In the genomic region with DNA sequence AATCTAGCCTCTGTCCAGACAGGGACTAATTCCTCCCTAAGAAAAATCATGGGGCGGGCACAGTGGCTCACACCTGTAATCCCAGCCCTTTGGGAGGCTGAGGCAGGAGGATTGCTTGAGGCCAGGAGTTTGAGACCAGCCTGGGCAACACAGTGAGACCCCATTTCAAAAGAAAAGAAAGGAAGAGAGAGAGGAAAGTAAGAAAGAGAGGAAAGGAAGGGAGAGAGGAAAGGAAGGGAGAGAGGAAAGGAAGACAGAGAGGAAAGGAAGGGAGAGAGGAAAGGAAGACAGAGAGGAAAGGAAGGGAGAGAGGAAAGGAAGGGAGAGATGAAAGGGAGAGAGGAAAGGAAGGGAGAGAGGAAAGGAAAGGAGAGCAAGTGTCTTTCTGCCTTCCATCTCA, we compare ENCODE assay signal across 8 cellular contexts. TPM values are rescaled to one million over a fixed set of nuclear protein-coding genes. Genes with fewer than 3 reads are reported as not detected.
A peak's percentile ranks its signal among the peaks of the same experiment; 100 is the strongest.
DNase-seq lines count a peak whose midpoint lies in the region; ATAC-seq and TF ChIP-seq lines count a peak whose summit lies in the region.
"Not testable (repeated sequence)": the region's sequence is repeated elsewhere in the genome, so short reads cannot be mapped to it uniquely, and the experiment has no call there.
"Had no signal": no experiment of that assay in that cellular context is flagged by ENCODE, and none has a peak within 500 bp of the region (broad histone marks: within the 10 kb centered on the region; RNA-seq: fewer than 3 reads in every experiment).

No MANE protein-coding gene starts in this region.

- TF ChIP-seq POLR2A in HCT116 (IDR thresholded peaks at IDR 0.05; ENCODE audit: borderline replicate concordance, extremely low read depth, insufficient read depth, insufficient read length), result not testable (repeated sequence)

- peak overlapping the region; percentile 66 for H3K9ac ChIP-seq in HCT116 (ENCODE audit: low read length)

- RAD21 ChIA-PET in HCT116 (lab: Charles Lee; ENCODE audit: low non-redundant PET in 1 of 2, low total read pairs in 2 of 2, uncharacterized antibody in 2 of 2, unreplicated experiment in 2 of 2), result not testable (repeated sequence)

- in situ Hi-C loops in Panc1 (cut with HindIII; ENCODE audit: low pct_unique_long_range_greater_than_20kb, low sequenced_read_pairs), result not testable (repeated sequence)

- H3K36me3 Mint-ChIP-seq in activated CD4-positive, alpha-beta T cell treated with anti-CD3 and anti-CD28 coated beads, Interleukin-2, amount 10 ng/mL, durations not matched to agents 7 days and 5 days (ENCODE audit: low read depth); activated T-helper 1 cell treated with anti-CD3 and anti-CD28 coated beads, Interleukin-12 subunit alpha, Interleukin-12 subunit beta, Interleukin-2, Interleukin-4 antibody, amounts not matched to agents 30 ng/mL and 10 ng/mL and 1 ng/mL, durations not matched to agents 14 hours and 24 hours and 36 hours (ENCODE audit: low read depth); activated naive CD8-positive, alpha-beta T cell treated with anti-CD3 and anti-CD28 coated beads, Interleukin-2, amount 10 ng/mL, durations not matched to agents 7 days and 5 days; neural crest cell (ENCODE audit: low read depth): not testable (repeated sequence)

- not testable (repeated sequence) for BruUV-seq in HCT116 (replicated peaks; lab: Mats Ljungman, UMichigan); Panc1 (replicated peaks; lab: Mats Ljungman, UMichigan)

- not testable (repeated sequence) for ATAC-seq in HCT116; Panc1; activated naive CD8-positive, alpha-beta T cell treated with anti-CD3 and anti-CD28 coated beads, Interleukin-2, amount 10 ng/mL, durations not matched to agents 7 days and 5 days (ENCODE audit: low read depth)

- H3K27me3 ChIP-seq in HCT116 (ENCODE audit: insufficient read depth, low read length); Panc1 (ENCODE audit: control insufficient read depth, insufficient read depth, low read length): not testable (repeated sequence)

- H3K36me3 ChIP-seq in HCT116 (ENCODE audit: control insufficient read depth in 1 of 2, insufficient read depth in 2 of 2, low read length in 2 of 2); Panc1 (ENCODE audit: control insufficient read depth, insufficient read depth, low read length): not testable (repeated sequence)

- not testable (repeated sequence) for H3K27me3 Mint-ChIP-seq in activated CD4-positive, alpha-beta T cell treated with anti-CD3 and anti-CD28 coated beads, Interleukin-2, amount 10 ng/mL, durations not matched to agents 7 days and 5 days; activated T-helper 1 cell treated with anti-CD3 and anti-CD28 coated beads, Interleukin-12 subunit alpha, Interleukin-12 subunit beta, Interleukin-2, Interleukin-4 antibody, amounts not matched to agents 30 ng/mL and 10 ng/mL and 1 ng/mL, durations not matched to agents 14 hours and 24 hours and 36 hours (ENCODE audit: insufficient read depth); activated naive CD8-positive, alpha-beta T cell treated with anti-CD3 and anti-CD28 coated beads, Interleukin-2, amount 10 ng/mL, durations not matched to agents 7 days and 5 days; neural crest cell (ENCODE audit: low read depth)

- not testable (repeated sequence) for H3K9me3 Mint-ChIP-seq in activated CD4-positive, alpha-beta T cell treated with anti-CD3 and anti-CD28 coated beads, Interleukin-2, amount 10 ng/mL, durations not matched to agents 7 days and 5 days; activated T-helper 1 cell treated with anti-CD3 and anti-CD28 coated beads, Interleukin-12 subunit alpha, Interleukin-12 subunit beta, Interleukin-2, Interleukin-4 antibody, amounts not matched to agents 30 ng/mL and 10 ng/mL and 1 ng/mL, durations not matched to agents 14 hours and 24 hours and 36 hours; activated naive CD8-positive, alpha-beta T cell treated with anti-CD3 and anti-CD28 coated beads, Interleukin-2, amount 10 ng/mL, durations not matched to agents 7 days and 5 days; neural crest cell

- TF ChIP-seq RAD21 in HCT116 (IDR thresholded peaks at IDR 0.05; ENCODE audit: low read depth), result not testable (repeated sequence)

- H3K4me3 ChIP-seq in HCT116 (replicated peaks in 1 of 2; ENCODE audit: low read depth in 1 of 2, low read length in 2 of 2), result peak overlapping the region in 1 of 2 experiments; percentile 51; a peak in 2 of 4 replicates
- H3K4me3 ChIP-seq in Panc1 (ENCODE audit: low read depth in 2 of 2, low read length in 2 of 2), result not testable (repeated sequence)

- not testable (repeated sequence) for H3K79me2 ChIP-seq in HCT116 (ENCODE audit: insufficient read depth, low read length)

- not testable (repeated sequence) for H4K20me1 ChIP-seq in HCT116 (ENCODE audit: insufficient read depth)

- peaks cover 8 to 50% of the 10 kb centered on the region in 2 experiments for H3K4me1 ChIP-seq in HCT116 (ENCODE audit: control insufficient read depth in 1 of 2, insufficient read depth in 2 of 2, low read length in 2 of 2)
- H3K4me1 ChIP-seq in Panc1 (ENCODE audit: control insufficient read depth, insufficient read depth, low read length), result not testable (repeated sequence)

- TF ChIP-seq CTCF in HCT116 (IDR thresholded peaks at IDR 0.05 in 2 of 3, conservative IDR thresholded peaks at IDR 0.05 in 1 of 3; ENCODE audit: borderline replicate concordance in 1 of 3, insufficient read depth in 1 of 3, low read depth in 2 of 3, low read length in 2 of 3); Panc1 (IDR thresholded peaks at IDR 0.05); neural crest cell (conservative IDR thresholded peaks at IDR 0.05): not testable (repeated sequence)

- H3K4me3 Mint-ChIP-seq in activated CD4-positive, alpha-beta T cell treated with anti-CD3 and anti-CD28 coated beads, Interleukin-2, amount 10 ng/mL, durations not matched to agents 7 days and 5 days; activated T-helper 1 cell treated with anti-CD3 and anti-CD28 coated beads, Interleukin-12 subunit alpha, Interleukin-12 subunit beta, Interleukin-2, Interleukin-4 antibody, amounts not matched to agents 30 ng/mL and 10 ng/mL and 1 ng/mL, durations not matched to agents 14 hours and 24 hours and 36 hours; neural crest cell: not testable (repeated sequence)
- H3K4me3 Mint-ChIP-seq in activated naive CD8-positive, alpha-beta T cell treated with anti-CD3 and anti-CD28 coated beads, Interleukin-2, amount 10 ng/mL, durations not matched to agents 7 days and 5 days, result peak overlapping the region; percentile 29

- H3K4me1 Mint-ChIP-seq in activated CD4-positive, alpha-beta T cell treated with anti-CD3 and anti-CD28 coated beads, Interleukin-2, amount 10 ng/mL, durations not matched to agents 7 days and 5 days, result peaks cover 18% of the 10 kb centered on the region
- peaks cover 11% of the 10 kb centered on the region for H3K4me1 Mint-ChIP-seq in activated T-helper 1 cell treated with anti-CD3 and anti-CD28 coated beads, Interleukin-12 subunit alpha, Interleukin-12 subunit beta, Interleukin-2, Interleukin-4 antibody, amounts not matched to agents 30 ng/mL and 10 ng/mL and 1 ng/mL, durations not matched to agents 14 hours and 24 hours and 36 hours (ENCODE audit: low read depth)
- peaks cover 14% of the 10 kb centered on the region for H3K4me1 Mint-ChIP-seq in activated naive CD8-positive, alpha-beta T cell treated with anti-CD3 and anti-CD28 coated beads, Interleukin-2, amount 10 ng/mL, durations not matched to agents 7 days and 5 days
- H3K4me1 Mint-ChIP-seq in neural crest cell, result not testable (repeated sequence)

- peak overlapping the region; percentile 95 for H2AFZ ChIP-seq in HCT116 (ENCODE audit: low read depth, low read length, poor library complexity, severe bottlenecking)

- H3K27ac ChIP-seq in HCT116 (ENCODE audit: low read depth, low read length) (peak overlapping the region; percentile 56), Panc1 (ENCODE audit: low read length) (peak overlapping the region; percentile 48), epithelial cell of prostate (peak overlapping the region; percentile 100)

- not testable (repeated sequence) for H3K9me3 ChIP-seq in HCT116 (ENCODE audit: control insufficient read depth in 1 of 2, insufficient read depth in 1 of 2, low read depth in 1 of 2, low read length in 2 of 2); Panc1 (ENCODE audit: control insufficient read depth, insufficient read depth, low read depth, low read length)

- not testable (repeated sequence) for DNase-seq in HCT116 (ENCODE audit: low read depth, low spot score); Panc1 (ENCODE audit: low read depth, low spot score); activated CD4-positive, alpha-beta T cell treated with anti-CD3 and anti-CD28 coated beads, Interleukin-2, amount 10 ng/mL, durations not matched to agents 7 days and 5 days; activated T-helper 1 cell treated with anti-CD3 and anti-CD28 coated beads, Interleukin-12 subunit alpha, Interleukin-12 subunit beta, Interleukin-2, Interleukin-4 antibody, amounts not matched to agents 30 ng/mL and 10 ng/mL and 1 ng/mL, durations not matched to agents 14 hours and 24 hours and 36 hours (ENCODE audit: low spot score); activated naive CD8-positive, alpha-beta T cell treated with anti-CD3 and anti-CD28 coated beads, Interleukin-2, amount 10 ng/mL, durations not matched to agents 7 days and 5 days; epithelial cell of prostate (ENCODE audit: low read depth, low spot score); neural crest cell (ENCODE audit: low read depth, low spot score)

- CTCF ChIA-PET in HCT116 (lab: Charles Lee), result interaction anchor here (1.2 kb wide), 1 partner anchor 233 kb away, joined by 3 read pairs; no protein-coding TSS in a partner anchor
- CTCF ChIA-PET in Panc1 (lab: Charles Lee), result not testable (repeated sequence)
- CTCF ChIA-PET in activated CD4-positive, alpha-beta T cell treated with anti-CD3 and anti-CD28 coated beads, Interleukin-2, amount 10 ng/mL, durations not matched to agents 7 days and 5 days (lab: Charles Lee), result interaction anchor here (0.6 to 1.8 kb wide), 4 partner anchors 9 to 566 kb away, joined by 3 to 4 read pairs (median 3); no protein-coding TSS in a partner anchor

- peak overlapping the region; percentile 81 for H3K4me2 ChIP-seq in HCT116 (ENCODE audit: low read length)

- intact Hi-C loops in HCT116 (cut with micrococcal nuclease); Panc1 (cut with micrococcal nuclease; ENCODE audit: unreplicated experiment); activated T-helper 1 cell treated with anti-CD3 and anti-CD28 coated beads, Interleukin-12 subunit alpha, Interleukin-12 subunit beta, Interleukin-2, Interleukin-4 antibody, amounts not matched to agents 30 ng/mL and 10 ng/mL and 1 ng/mL, durations not matched to agents 14 hours and 24 hours and 36 hours (cut with micrococcal nuclease): not testable (repeated sequence)

- H3K27ac Mint-ChIP-seq in activated CD4-positive, alpha-beta T cell treated with anti-CD3 and anti-CD28 coated beads, Interleukin-2, amount 10 ng/mL, durations not matched to agents 7 days and 5 days, result peak overlapping the region; percentile 70
- H3K27ac Mint-ChIP-seq in activated T-helper 1 cell treated with anti-CD3 and anti-CD28 coated beads, Interleukin-12 subunit alpha, Interleukin-12 subunit beta, Interleukin-2, Interleukin-4 antibody, amounts not matched to agents 30 ng/mL and 10 ng/mL and 1 ng/mL, durations not matched to agents 14 hours and 24 hours and 36 hours, result peak overlapping the region; percentile 1
- peak overlapping the region; percentile 84 for H3K27ac Mint-ChIP-seq in activated naive CD8-positive, alpha-beta T cell treated with anti-CD3 and anti-CD28 coated beads, Interleukin-2, amount 10 ng/mL, durations not matched to agents 7 days and 5 days
- peak overlapping the region; percentile 10 for H3K27ac Mint-ChIP-seq in neural crest cell (ENCODE audit: unreplicated experiment)

- not testable (repeated sequence) for H3K9me2 ChIP-seq in HCT116 (ENCODE audit: insufficient read depth)

- POLR2A ChIA-PET in HCT116 (lab: Charles Lee), result interaction anchor here (1.0 to 1.3 kb wide), 2 partner anchors 111 to 131 kb away, joined by 3 to 5 read pairs; no protein-coding TSS in a partner anchor
- POLR2A ChIA-PET in Panc1 (lab: Charles Lee), result interaction anchor here (0.8 kb wide), 1 partner anchor 127 kb away, joined by 4 read pairs; no protein-coding TSS in a partner anchor
- POLR2A ChIA-PET in activated CD4-positive, alpha-beta T cell treated with anti-CD3 and anti-CD28 coated beads, Interleukin-2, amount 10 ng/mL, durations not matched to agents 7 days and 5 days (lab: Charles Lee), result not testable (repeated sequence)
- POLR2A ChIA-PET in activated naive CD8-positive, alpha-beta T cell treated with anti-CD3 and anti-CD28 coated beads, Interleukin-2, amount 10 ng/mL, durations not matched to agents 7 days and 5 days (lab: Charles Lee), result interaction anchor here (1.1 kb wide), 1 partner anchor 40 kb away, joined by 3 read pairs; no protein-coding TSS in a partner anchor

RNA-seq across cellular contexts. Expression of a gene that starts 0.9 kb away (rescaled TPM):
- 0.57 TPM for total RNA-seq in HCT116 (2021; ENCODE audit: unreplicated experiment)
- polyA plus RNA-seq in HCT116 (2012), result 1.9 and 2.6 TPM in 2 replicates
- total RNA-seq in Panc1 (2021; ENCODE audit: unreplicated experiment), result 0.23 TPM
- 0.48 TPM for polyA plus RNA-seq in Panc1 (2012; ENCODE audit: insufficient read length)
- total RNA-seq in activated CD4-positive, alpha-beta T cell treated with anti-CD3 and anti-CD28 coated beads, Interleukin-2, amount 10 ng/mL, durations not matched to agents 7 days and 5 days, result not detected
- not detected in 2 replicates for total RNA-seq in activated T-helper 1 cell treated with anti-CD3 and anti-CD28 coated beads, Interleukin-12 subunit alpha, Interleukin-12 subunit beta, Interleukin-2, Interleukin-4 antibody, amounts not matched to agents 30 ng/mL and 10 ng/mL and 1 ng/mL, durations not matched to agents 14 hours and 24 hours and 36 hours
- not detected for total RNA-seq in activated naive CD8-positive, alpha-beta T cell treated with anti-CD3 and anti-CD28 coated beads, Interleukin-2, amount 10 ng/mL, durations not matched to agents 7 days and 5 days
- total RNA-seq in neural crest cell, result not detected in 2 replicates
- total RNA-seq: NCI-H460 had no signal

RNA-seq across cellular contexts. Expression of a gene that starts 52.1 kb away (rescaled TPM):
- 250 TPM for total RNA-seq in HCT116 (2021; ENCODE audit: unreplicated experiment)
- 222 and 242 TPM in 2 replicates for polyA plus RNA-seq in HCT116 (2012)
- 253 TPM for total RNA-seq in Panc1 (2021; ENCODE audit: unreplicated experiment)
- polyA plus RNA-seq in Panc1 (2012; ENCODE audit: insufficient read length), result 200 TPM
- total RNA-seq in activated CD4-positive, alpha-beta T cell treated with anti-CD3 and anti-CD28 coated beads, Interleukin-2, amount 10 ng/mL, durations not matched to agents 7 days and 5 days, result 10 to 100 TPM; 51.9 to 56.8 TPM
- 72.4 and 75.9 TPM in 2 replicates for total RNA-seq in activated T-helper 1 cell treated with anti-CD3 and anti-CD28 coated beads, Interleukin-12 subunit alpha, Interleukin-12 subunit beta, Interleukin-2, Interleukin-4 antibody, amounts not matched to agents 30 ng/mL and 10 ng/mL and 1 ng/mL, durations not matched to agents 14 hours and 24 hours and 36 hours
- 10 to 100 TPM; 50.6 to 53.5 TPM for total RNA-seq in activated naive CD8-positive, alpha-beta T cell treated with anti-CD3 and anti-CD28 coated beads, Interleukin-2, amount 10 ng/mL, durations not matched to agents 7 days and 5 days
- total RNA-seq in neural crest cell, result 214 and 216 TPM in 2 replicates

Comparison
In these comparisons a context has a peak if more than half of its experiments do, and no peak if none do; other contexts are left out.
1. H3K27ac ChIP-seq: peak in every context shown above with its lines; median percentile 100 in epithelial cell of prostate; 56 in HCT116; 48 in Panc1.
2. H3K27ac Mint-ChIP-seq: peak in every context shown above with its lines; median percentile 84 in activated naive CD8-positive, alpha-beta T cell treated with anti-CD3 and anti-CD28 coated beads, Interleukin-2, amount 10 ng/mL, durations not matched to agents 7 days and 5 days; 70 in activated CD4-positive, alpha-beta T cell treated with anti-CD3 and anti-CD28 coated beads, Interleukin-2, amount 10 ng/mL, durations not matched to agents 7 days and 5 days; 10 in neural crest cell; 1 in activated T-helper 1 cell treated with anti-CD3 and anti-CD28 coated beads, Interleukin-12 subunit alpha, Interleukin-12 subunit beta, Interleukin-2, Interleukin-4 antibody, amounts not matched to agents 30 ng/mL and 10 ng/mL and 1 ng/mL, durations not matched to agents 14 hours and 24 hours and 36 hours.